ENCODE assay signal across 5 cellular contexts in genomic region chr19:49719420-49719819, GRCh38. TPM values are rescaled to one million over a fixed set of nuclear protein-coding genes. Genes with fewer than 3 reads are reported as not detected.
"Had no signal": no experiment of that assay in that cellular context is flagged by ENCODE, and none has a peak within 500 bp of the region (broad histone marks: within the 10 kb centered on the region; RNA-seq: fewer than 3 reads in every experiment).

No MANE protein-coding gene starts in this region.

RNA-seq across cellular contexts. Expression of gene CPT1C, which starts 28.5 kb away (rescaled TPM):
- total RNA-seq: MCF 10A had no signal

RNA-seq across cellular contexts. Expression of gene TSKS, which starts 43.7 kb away (rescaled TPM):
- total RNA-seq: ascending aorta, bronchial epithelial cell, MCF 10A, PC-3, SJSA1 had no signal
